23 cellular contexts compared by ENCODE assay signal in genomic region chr9:86774101-86774500, GRCh38.
"Had no signal": no experiment of that assay in that cellular context is flagged by ENCODE, and none has a peak within 500 bp of the region (broad histone marks: within the 10 kb centered on the region; RNA-seq: fewer than 3 reads in every experiment).

No MANE protein-coding gene starts in this region.

- DNase-seq: activated CD4-positive, alpha-beta memory T cell treated with anti-CD3 and anti-CD28 coated beads for 36 hours; activated CD4-positive, alpha-beta T cell treated with anti-CD3 and anti-CD28 coated beads, Interleukin-2, amount 10 ng/mL, durations not matched to agents 7 days and 5 days; activated CD4-positive, CD25-positive, alpha-beta regulatory T cell; activated CD8-positive, alpha-beta memory T cell treated with anti-CD3 and anti-CD28 coated beads for 24 hours; activated effector memory CD4-positive, alpha-beta T cell treated with anti-CD3 and anti-CD28 coated beads, Interleukin-2, amount 50 U/mL, for 16 hours; activated naive CD4-positive, alpha-beta T cell treated with Interleukin-2 at 50 U/mL for 16 hours; activated naive CD8-positive, alpha-beta T cell treated with anti-CD3 and anti-CD28 coated beads, Interleukin-2, amount 50 U/mL, for 24 hours; activated T-cell treated with anti-CD3 and anti-CD28 coated beads, Interleukin-2, amount 50 U/mL, for 4 hours; amygdala; Karpas-422; NCI-H1105 treated with DMSO at 0.1 percent for 48 hours; NCI-H1436 treated with DMSO at 0.1 percent for 48 hours; NCI-H187; NCI-H2081; NCI-H524; Peyer's patch; SHP77 treated with DMSO at 0.1 percent for 48 hours; T-helper 1 cell had no signal

- H3K36me3 ChIP-seq: Peyer's patch had no signal

- H3K27ac Mint-ChIP-seq: activated CD4-positive, alpha-beta memory T cell treated with anti-CD3 and anti-CD28 coated beads for 36 hours; activated CD4-positive, alpha-beta T cell treated with anti-CD3 and anti-CD28 coated beads, Interleukin-2, amount 10 ng/mL, durations not matched to agents 7 days and 5 days; activated naive CD4-positive, alpha-beta T cell treated with anti-CD3 and anti-CD28 coated beads, Interleukin-2, amount 50 U/mL, for 72 hours; activated naive CD8-positive, alpha-beta T cell treated with anti-CD3 and anti-CD28 coated beads, Interleukin-2, amount 50 U/mL, for 24 hours had no signal

- H3K27ac ChIP-seq: Peyer's patch, RWPE1, VCaP had no signal

- H3K4me1 ChIP-seq: Peyer's patch had no signal

- ATAC-seq: activated naive CD4-positive, alpha-beta T cell treated with anti-CD3 and anti-CD28 coated beads, Interleukin-2, amount 50 U/mL, for 72 hours; activated naive CD8-positive, alpha-beta T cell treated with anti-CD3 and anti-CD28 coated beads, Interleukin-2, amount 50 U/mL, for 24 hours; activated T-cell treated with anti-CD3 and anti-CD28 coated beads, Interleukin-2, amount 50 U/mL, for 4 hours; K562 had no signal

- H3K9me3 ChIP-seq: Peyer's patch had no signal

- H3K4me1 Mint-ChIP-seq: activated CD4-positive, alpha-beta T cell treated with anti-CD3 and anti-CD28 coated beads, Interleukin-2, amount 10 ng/mL, durations not matched to agents 7 days and 5 days; activated naive CD8-positive, alpha-beta T cell treated with anti-CD3 and anti-CD28 coated beads, Interleukin-2, amount 50 U/mL, for 24 hours had no signal

- H3K9me3 Mint-ChIP-seq: activated CD4-positive, alpha-beta memory T cell treated with anti-CD3 and anti-CD28 coated beads for 36 hours; activated naive CD4-positive, alpha-beta T cell treated with anti-CD3 and anti-CD28 coated beads, Interleukin-2, amount 50 U/mL, for 72 hours; activated naive CD8-positive, alpha-beta T cell treated with anti-CD3 and anti-CD28 coated beads, Interleukin-2, amount 50 U/mL, for 24 hours; activated T-cell treated with anti-CD3 and anti-CD28 coated beads, Interleukin-2, amount 50 U/mL, for 4 hours had no signal

- H3K4me3 Mint-ChIP-seq: activated CD4-positive, alpha-beta memory T cell treated with anti-CD3 and anti-CD28 coated beads for 36 hours; activated CD4-positive, alpha-beta T cell treated with anti-CD3 and anti-CD28 coated beads, Interleukin-2, amount 10 ng/mL, durations not matched to agents 7 days and 5 days; activated naive CD8-positive, alpha-beta T cell treated with anti-CD3 and anti-CD28 coated beads, Interleukin-2, amount 50 U/mL, for 24 hours; activated T-cell treated with anti-CD3 and anti-CD28 coated beads, Interleukin-2, amount 50 U/mL, for 4 hours; brain had no signal

- H3K27me3 ChIP-seq: Peyer's patch had no signal

- H3K4me3 ChIP-seq: K562, Peyer's patch had no signal

- H3K36me3 Mint-ChIP-seq: activated CD4-positive, alpha-beta memory T cell treated with anti-CD3 and anti-CD28 coated beads for 36 hours; activated naive CD4-positive, alpha-beta T cell treated with anti-CD3 and anti-CD28 coated beads, Interleukin-2, amount 50 U/mL, for 72 hours; brain had no signal
